In the genomic region with DNA sequence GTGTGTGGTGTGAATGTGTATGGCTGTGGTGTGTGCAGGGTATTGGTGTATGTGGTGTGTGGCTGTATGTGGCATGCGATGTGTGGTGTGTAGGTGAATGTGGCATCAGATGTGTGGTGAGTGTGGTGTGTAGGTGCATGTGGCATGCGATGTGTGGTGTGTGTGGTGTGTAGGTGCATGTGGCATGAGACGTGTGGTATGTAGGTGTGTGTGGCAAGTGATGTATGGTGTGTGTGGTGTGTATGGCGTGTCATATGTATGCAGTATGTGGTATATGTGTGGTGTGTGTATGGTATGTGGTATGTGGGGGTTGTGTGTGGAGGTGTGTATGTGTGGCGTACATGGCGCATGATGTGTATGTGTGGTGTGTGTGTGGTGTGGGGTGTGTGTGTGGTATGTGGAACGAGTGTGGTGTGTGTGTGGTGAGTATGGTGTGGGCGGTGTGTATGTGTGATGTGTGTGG, we compare ENCODE assay signal across 18 cellular contexts.
DNase-seq lines count a peak whose midpoint lies in the region; ATAC-seq and TF ChIP-seq lines count a peak whose summit lies in the region.
"Had no signal": no experiment of that assay in that cellular context is flagged by ENCODE, and none has a peak within 500 bp of the region (broad histone marks: within the 10 kb centered on the region; RNA-seq: fewer than 3 reads in every experiment).

No MANE protein-coding gene starts in this region.

- H3K4me1 Mint-ChIP-seq in activated CD8-positive, alpha-beta memory T cell treated with anti-CD3 and anti-CD28 coated beads, Interleukin-2, amount 10 ng/mL, durations not matched to agents 7 days and 5 days: no peaks in the 10 kb centered on the region
- H3K4me1 Mint-ChIP-seq in glutamatergic neuron (ENCODE audit: low read depth, unreplicated experiment): peaks cover 5% of the 10 kb centered on the region
- H3K4me1 Mint-ChIP-seq: B cell, GM23338 had no signal

- WGBS in suprapubic skin: 95% methylated on average over 8 of the region's 8 CpGs
- 94 to 95% methylated on average over 8 of the region's 8 CpGs for WGBS in esophagus squamous epithelium, 2 donors

- H3K27me3 Mint-ChIP-seq in activated CD8-positive, alpha-beta memory T cell treated with anti-CD3 and anti-CD28 coated beads, Interleukin-2, amount 10 ng/mL, durations not matched to agents 7 days and 5 days: no peaks in the 10 kb centered on the region
- H3K27me3 Mint-ChIP-seq in glutamatergic neuron (ENCODE audit: unreplicated experiment): peaks cover 5% of the 10 kb centered on the region
- H3K27me3 Mint-ChIP-seq: B cell had no signal

- no peak overlapping the region for H3K4me3 Mint-ChIP-seq in activated CD8-positive, alpha-beta memory T cell treated with anti-CD3 and anti-CD28 coated beads, Interleukin-2, amount 10 ng/mL, durations not matched to agents 7 days and 5 days
- no peak overlapping the region for H3K4me3 Mint-ChIP-seq in glutamatergic neuron (ENCODE audit: unreplicated experiment)
- H3K4me3 Mint-ChIP-seq: B cell, GM23338 had no signal

- ATAC-seq in activated CD8-positive, alpha-beta memory T cell treated with anti-CD3 and anti-CD28 coated beads, Interleukin-2, amount 10 ng/mL, durations not matched to agents 7 days and 5 days: no peak
- ATAC-seq: GM23338 had no signal

- H3K4me3 ChIP-seq in HEK293 (ENCODE audit: low read depth, low read length) (no peak overlapping the region), suprapubic skin (no peak overlapping the region), esophagus squamous epithelium (no peak overlapping the region)
- H3K4me3 ChIP-seq: GM23338, SK-N-MC had no signal

- intact Hi-C loops in esophagus squamous epithelium (cut with DNase I): no loop called here

- H3K36me3 ChIP-seq in HEK293 (ENCODE audit: control insufficient read depth in 2 of 2, insufficient read depth in 1 of 2, low read length in 2 of 2): peaks cover 3 to 4% of the 10 kb centered on the region in 2 experiments; a peak in 2 of 3 replicates
- peaks cover 22% of the 10 kb centered on the region for H3K36me3 ChIP-seq in suprapubic skin
- peaks cover 0 to 28% (median 0%) of the 10 kb centered on the region in 3 donors for H3K36me3 ChIP-seq in esophagus squamous epithelium

- CTCF ChIA-PET in activated CD8-positive, alpha-beta memory T cell treated with anti-CD3 and anti-CD28 coated beads, Interleukin-2, amount 10 ng/mL, durations not matched to agents 7 days and 5 days (lab: Charles Lee): no interaction called here
- CTCF ChIA-PET in HEK293 (lab: Yijun Ruan, JAX): interaction anchor here (0.8 kb wide), 1 partner anchor 638 kb away, joined by 4 read pairs; no protein-coding TSS in a partner anchor

- no peaks in the 10 kb centered on the region for H3K9me3 ChIP-seq in HEK293 (ENCODE audit: control insufficient read depth, insufficient read depth, low read depth, low read length)
- H3K9me3 ChIP-seq in suprapubic skin: no peaks in the 10 kb centered on the region
- H3K9me3 ChIP-seq in esophagus squamous epithelium: no peaks in the 10 kb centered on the region

- no peak overlapping the region for H3K27ac Mint-ChIP-seq in activated CD8-positive, alpha-beta memory T cell treated with anti-CD3 and anti-CD28 coated beads, Interleukin-2, amount 10 ng/mL, durations not matched to agents 7 days and 5 days
- no peak overlapping the region for H3K27ac Mint-ChIP-seq in glutamatergic neuron (ENCODE audit: unreplicated experiment)
- H3K27ac Mint-ChIP-seq: B cell, GM23338 had no signal

- POLR2A ChIA-PET in HEK293 (lab: Yijun Ruan, JAX): no interaction called here

- DNase-seq in activated CD8-positive, alpha-beta memory T cell treated with anti-CD3 and anti-CD28 coated beads, Interleukin-2, amount 10 ng/mL, durations not matched to agents 7 days and 5 days: peak; percentile 15
- DNase-seq in activated CD8-positive, alpha-beta memory T cell treated with anti-CD3 and anti-CD28 coated beads, Interleukin-2, amount 50 U/mL, for 4 hours: no peak
- DNase-seq in glutamatergic neuron: peak; percentile 1
- DNase-seq in suprapubic skin (ENCODE audit: low spot score in 2 of 2): peak; percentile 22 to 32
- no peak for DNase-seq in esophagus squamous epithelium (lab: John Stamatoyannopoulos, UW)
- DNase-seq in substantia nigra (lab: John Stamatoyannopoulos, UW): no peak
- DNase-seq in middle frontal gyrus (ENCODE audit: extremely low spot score, low spot score): no peak
- DNase-seq: DMS79 treated with DMSO at 0.1 percent for 48 hours, NCI-H1417 treated with DMSO at 0.1 percent for 48 hours, NCI-H187 treated with DMSO at 0.1 percent for 48 hours, NCI-H226, NCI-H524, SHP77 had no signal

- no peaks in the 10 kb centered on the region for H3K9me3 Mint-ChIP-seq in activated CD8-positive, alpha-beta memory T cell treated with anti-CD3 and anti-CD28 coated beads, Interleukin-2, amount 10 ng/mL, durations not matched to agents 7 days and 5 days (ENCODE audit: low read depth)
- H3K9me3 Mint-ChIP-seq in glutamatergic neuron (ENCODE audit: unreplicated experiment): peaks cover 2% of the 10 kb centered on the region
- H3K9me3 Mint-ChIP-seq: GM23338 had no signal

- no peak for TF ChIP-seq CTCF in HEK293 (tag by site-specific recombination; IDR thresholded peaks at IDR 0.05)
- TF ChIP-seq CTCF in glutamatergic neuron (IDR thresholded peaks at IDR 0.05; ENCODE audit: partially characterized antibody, unreplicated experiment): no peak
- no peak for TF ChIP-seq CTCF in suprapubic skin (IDR thresholded peaks at IDR 0.05)
- no peak for TF ChIP-seq CTCF in esophagus squamous epithelium (IDR thresholded peaks at IDR 0.05)

- H3K27ac ChIP-seq in HEK293 (ENCODE audit: extremely low read depth, low read depth, low read length) (no peak overlapping the region), suprapubic skin (no peak overlapping the region), esophagus squamous epithelium (no peak overlapping the region), substantia nigra (ENCODE audit: low read depth, low read length, poor library complexity, severe bottlenecking) (no peak overlapping the region)
- H3K27ac ChIP-seq: 22Rv1, SK-N-MC had no signal

- H3K27me3 ChIP-seq in suprapubic skin: no peaks in the 10 kb centered on the region
- no peaks in the 10 kb centered on the region for H3K27me3 ChIP-seq in esophagus squamous epithelium

- H3K4me1 ChIP-seq in HEK293 (ENCODE audit: control insufficient read depth, insufficient read depth, low read length) (no peaks in the 10 kb centered on the region), suprapubic skin (no peaks in the 10 kb centered on the region), esophagus squamous epithelium (no peaks in the 10 kb centered on the region)

- TF ChIP-seq POLR2A in suprapubic skin (IDR thresholded peaks at IDR 0.05) (no peak), esophagus squamous epithelium (IDR thresholded peaks at IDR 0.05) (no peak)

- TF ChIP-seq EP300 in suprapubic skin (IDR thresholded peaks at IDR 0.05): no peak

- no peaks in the 10 kb centered on the region for H3K36me3 Mint-ChIP-seq in activated CD8-positive, alpha-beta memory T cell treated with anti-CD3 and anti-CD28 coated beads, Interleukin-2, amount 10 ng/mL, durations not matched to agents 7 days and 5 days
- no peaks in the 10 kb centered on the region for H3K36me3 Mint-ChIP-seq in glutamatergic neuron (ENCODE audit: unreplicated experiment)

TF ChIP-seq in HEK293, 187 proteins besides CTCF, POLR2A, EP300 and RAD21 (continues in another document):
- TF ChIP-seq, protein P1, sequence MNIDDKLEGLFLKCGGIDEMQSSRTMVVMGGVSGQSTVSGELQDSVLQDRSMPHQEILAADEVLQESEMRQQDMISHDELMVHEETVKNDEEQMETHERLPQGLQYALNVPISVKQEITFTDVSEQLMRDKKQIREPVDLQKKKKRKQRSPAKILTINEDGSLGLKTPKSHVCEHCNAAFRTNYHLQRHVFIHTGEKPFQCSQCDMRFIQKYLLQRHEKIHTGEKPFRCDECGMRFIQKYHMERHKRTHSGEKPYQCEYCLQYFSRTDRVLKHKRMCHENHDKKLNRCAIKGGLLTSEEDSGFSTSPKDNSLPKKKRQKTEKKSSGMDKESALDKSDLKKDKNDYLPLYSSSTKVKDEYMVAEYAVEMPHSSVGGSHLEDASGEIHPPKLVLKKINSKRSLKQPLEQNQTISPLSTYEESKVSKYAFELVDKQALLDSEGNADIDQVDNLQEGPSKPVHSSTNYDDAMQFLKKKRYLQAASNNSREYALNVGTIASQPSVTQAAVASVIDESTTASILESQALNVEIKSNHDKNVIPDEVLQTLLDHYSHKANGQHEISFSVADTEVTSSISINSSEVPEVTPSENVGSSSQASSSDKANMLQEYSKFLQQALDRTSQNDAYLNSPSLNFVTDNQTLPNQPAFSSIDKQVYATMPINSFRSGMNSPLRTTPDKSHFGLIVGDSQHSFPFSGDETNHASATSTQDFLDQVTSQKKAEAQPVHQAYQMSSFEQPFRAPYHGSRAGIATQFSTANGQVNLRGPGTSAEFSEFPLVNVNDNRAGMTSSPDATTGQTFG (tag by site-specific recombination; IDR thresholded peaks at IDR 0.05; ENCODE audit: borderline replicate concordance): peak; percentile 92
- TF ChIP-seq ZNF521 (tag by site-specific recombination; IDR thresholded peaks at IDR 0.05): no peak
- no peak for TF ChIP-seq TRIM28 (IDR thresholded peaks at IDR 0.05; ENCODE audit: borderline replicate concordance, low read length)
- TF ChIP-seq ZNF366 (tag by site-specific recombination; conservative IDR thresholded peaks at IDR 0.05): no peak
- TF ChIP-seq, protein P2, sequence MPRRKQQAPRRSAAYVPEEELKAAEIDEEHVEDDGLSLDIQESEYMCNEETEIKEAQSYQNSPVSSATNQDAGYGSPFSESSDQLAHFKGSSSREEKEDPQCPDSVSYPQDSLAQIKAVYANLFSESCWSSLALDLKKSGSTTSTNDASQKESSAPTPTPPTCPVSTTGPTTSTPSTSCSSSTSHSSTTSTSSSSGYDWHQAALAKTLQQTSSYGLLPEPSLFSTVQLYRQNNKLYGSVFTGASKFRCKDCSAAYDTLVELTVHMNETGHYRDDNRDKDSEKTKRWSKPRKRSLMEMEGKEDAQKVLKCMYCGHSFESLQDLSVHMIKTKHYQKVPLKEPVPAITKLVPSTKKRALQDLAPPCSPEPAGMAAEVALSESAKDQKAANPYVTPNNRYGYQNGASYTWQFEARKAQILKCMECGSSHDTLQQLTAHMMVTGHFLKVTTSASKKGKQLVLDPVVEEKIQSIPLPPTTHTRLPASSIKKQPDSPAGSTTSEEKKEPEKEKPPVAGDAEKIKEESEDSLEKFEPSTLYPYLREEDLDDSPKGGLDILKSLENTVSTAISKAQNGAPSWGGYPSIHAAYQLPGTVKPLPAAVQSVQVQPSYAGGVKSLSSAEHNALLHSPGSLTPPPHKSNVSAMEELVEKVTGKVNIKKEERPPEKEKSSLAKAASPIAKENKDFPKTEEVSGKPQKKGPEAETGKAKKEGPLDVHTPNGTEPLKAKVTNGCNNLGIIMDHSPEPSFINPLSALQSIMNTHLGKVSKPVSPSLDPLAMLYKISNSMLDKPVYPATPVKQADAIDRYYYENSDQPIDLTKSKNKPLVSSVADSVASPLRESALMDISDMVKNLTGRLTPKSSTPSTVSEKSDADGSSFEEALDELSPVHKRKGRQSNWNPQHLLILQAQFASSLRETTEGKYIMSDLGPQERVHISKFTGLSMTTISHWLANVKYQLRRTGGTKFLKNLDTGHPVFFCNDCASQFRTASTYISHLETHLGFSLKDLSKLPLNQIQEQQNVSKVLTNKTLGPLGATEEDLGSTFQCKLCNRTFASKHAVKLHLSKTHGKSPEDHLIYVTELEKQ (tag by site-specific recombination; IDR thresholded peaks at IDR 0.05; ENCODE audit: borderline replicate concordance): no peak

Comparison
In these comparisons a context has a peak if more than half of its experiments do, and no peak if none do; other contexts are left out.
1. DNase-seq: peak in activated CD8-positive, alpha-beta memory T cell treated with anti-CD3 and anti-CD28 coated beads, Interleukin-2, amount 10 ng/mL, durations not matched to agents 7 days and 5 days (single experiment), glutamatergic neuron (single experiment) and suprapubic skin (2 of 2); none in activated CD8-positive, alpha-beta memory T cell treated with anti-CD3 and anti-CD28 coated beads, Interleukin-2, amount 50 U/mL, for 4 hours (single experiment), esophagus squamous epithelium (single experiment), substantia nigra (0 of 49) and middle frontal gyrus (single experiment).